1 cellular context compared by ENCODE assay signal in the genomic region with DNA sequence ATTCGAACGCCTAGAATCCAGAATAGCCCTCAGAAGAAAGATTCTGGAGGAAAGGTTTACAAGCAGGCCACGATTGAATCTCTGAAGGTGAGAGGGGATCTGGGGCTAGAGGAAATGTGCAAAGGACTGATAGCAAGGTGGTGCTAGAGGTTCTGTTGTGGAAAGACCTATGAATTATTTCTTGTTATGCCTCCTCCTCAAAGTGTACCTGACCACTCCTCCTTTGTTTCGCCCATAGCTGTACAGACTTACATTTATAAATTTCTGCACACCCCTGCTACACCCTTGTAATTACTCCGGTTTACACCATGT.
TF ChIP-seq lines count a peak whose summit lies in the region.

No MANE protein-coding gene starts in this region.

TF ChIP-seq in GM12878, 131 proteins besides CTCF, POLR2A, EP300 and RAD21:
- TF ChIP-seq NFYA (IDR thresholded peaks at IDR 0.05; ENCODE audit: borderline replicate concordance, low read depth, low read length) (no peak), FOXK2 (IDR thresholded peaks at IDR 0.05) (no peak), SREBF2 (IDR thresholded peaks at IDR 0.05; ENCODE audit: low read length) (no peak), RBBP5 (conservative IDR thresholded peaks at IDR 0.05) (no peak), JUND (IDR thresholded peaks at IDR 0.05; ENCODE audit: low read depth, low read length) (no peak), CBX5 (IDR thresholded peaks at IDR 0.05; ENCODE audit: low read depth) (no peak), SUZ12 (IDR thresholded peaks at IDR 0.05; ENCODE audit: unreplicated experiment) (no peak), MEF2B (IDR thresholded peaks at IDR 0.05; ENCODE audit: partially characterized antibody, poor library complexity, severe bottlenecking) (no peak), WRNIP1 (IDR thresholded peaks at IDR 0.05; ENCODE audit: borderline replicate concordance, low read depth, low read length) (no peak), SIN3A (IDR thresholded peaks at IDR 0.05; ENCODE audit: low read depth, low read length) (no peak), NRF1 (conservative IDR thresholded peaks at IDR 0.05; ENCODE audit: low read depth, low read length) (no peak), ZSCAN29 (IDR thresholded peaks at IDR 0.05) (no peak), FOS (IDR thresholded peaks at IDR 0.05; ENCODE audit: borderline replicate concordance, extremely low read depth, insufficient read length) (no peak), NFXL1 (IDR thresholded peaks at IDR 0.05; ENCODE audit: borderline replicate concordance) (no peak), RCOR1 (conservative IDR thresholded peaks at IDR 0.05; ENCODE audit: low read depth, low read length) (no peak), POLR2AphosphoS2 (IDR thresholded peaks at IDR 0.05; ENCODE audit: low read depth, low read length) (no peak), PAX5 (IDR thresholded peaks at IDR 0.05; ENCODE audit: borderline replicate concordance, low read depth, low read length) (no peak), E2F4 (IDR thresholded peaks at IDR 0.05; ENCODE audit: low read depth, low read length) (no peak)
- TF ChIP-seq, protein P1, sequence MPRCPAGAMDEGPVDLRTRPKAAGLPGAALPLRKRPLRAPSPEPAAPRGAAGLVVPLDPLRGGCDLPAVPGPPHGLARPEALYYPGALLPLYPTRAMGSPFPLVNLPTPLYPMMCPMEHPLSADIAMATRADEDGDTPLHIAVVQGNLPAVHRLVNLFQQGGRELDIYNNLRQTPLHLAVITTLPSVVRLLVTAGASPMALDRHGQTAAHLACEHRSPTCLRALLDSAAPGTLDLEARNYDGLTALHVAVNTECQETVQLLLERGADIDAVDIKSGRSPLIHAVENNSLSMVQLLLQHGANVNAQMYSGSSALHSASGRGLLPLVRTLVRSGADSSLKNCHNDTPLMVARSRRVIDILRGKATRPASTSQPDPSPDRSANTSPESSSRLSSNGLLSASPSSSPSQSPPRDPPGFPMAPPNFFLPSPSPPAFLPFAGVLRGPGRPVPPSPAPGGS (IDR thresholded peaks at IDR 0.05; ENCODE audit: borderline replicate concordance, insufficient read depth, low read depth, low read length, poor library complexity, severe bottlenecking): no peak
